In the genomic region with DNA sequence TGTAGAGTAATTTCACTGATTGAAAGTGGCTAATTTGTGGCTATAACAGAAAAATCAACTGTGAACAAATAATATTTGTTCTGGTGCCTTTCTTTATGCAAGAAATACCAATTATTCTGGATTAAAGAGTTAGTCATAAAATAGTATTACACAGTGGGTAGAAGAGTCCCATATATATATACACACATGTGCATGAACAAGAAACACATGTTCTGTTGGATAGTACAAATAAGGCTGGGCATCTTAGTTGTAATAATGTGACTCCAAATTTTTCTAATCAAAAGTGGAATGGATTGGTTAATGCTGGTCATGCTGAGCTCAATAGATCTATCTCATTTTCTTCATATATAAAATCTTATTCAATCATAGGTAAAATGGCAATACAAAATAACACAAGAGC, we compare ENCODE assay signal across 22 cellular contexts.
"Had no signal": no experiment of that assay in that cellular context is flagged by ENCODE, and none has a peak within 500 bp of the region (broad histone marks: within the 10 kb centered on the region; RNA-seq: fewer than 3 reads in every experiment).

No MANE protein-coding gene starts in this region.

- H3K4me1 Mint-ChIP-seq: naive thymus-derived CD4-positive, alpha-beta T cell; nephron progenitor cell had no signal

- DNase-seq: colonic mucosa; dermis blood vessel endothelial cell; foreskin fibroblast; glutamatergic neuron; left colon; left ventricle myocardium superior; mesendoderm; naive thymus-derived CD4-positive, alpha-beta T cell; nephron progenitor cell; posterior cingulate gyrus; sigmoid colon; stimulated activated CD4-positive, alpha-beta T cell treated with anti-CD3 and anti-CD28 coated beads, Interleukin-2, amount 100 ng/mL, for 48 hours; stimulated activated naive CD8-positive, alpha-beta T cell treated with anti-CD3 and anti-CD28 coated beads, Interleukin-15, Interleukin-2, amounts not matched to agents 100 U/mL and 50 U/mL, for 24 hours; upper lobe of right lung had no signal

- H3K4me3 ChIP-seq: colonic mucosa, lung, smooth muscle cell, suprapubic skin, upper lobe of right lung, vagina had no signal

- H3K36me3 Mint-ChIP-seq: naive thymus-derived CD4-positive, alpha-beta T cell had no signal

- H3K9me3 ChIP-seq: colonic mucosa, neutrophil, sigmoid colon, upper lobe of right lung had no signal

- ATAC-seq: esophagus mucosa; left colon; left ventricle myocardium superior; naive thymus-derived CD4-positive, alpha-beta T cell; stimulated activated naive CD8-positive, alpha-beta T cell treated with anti-CD3 and anti-CD28 coated beads, Interleukin-15, Interleukin-2, amounts not matched to agents 100 U/mL and 50 U/mL, for 24 hours had no signal

- H3K36me3 ChIP-seq: colonic mucosa, gastroesophageal sphincter, neutrophil, sigmoid colon, suprapubic skin, tibial nerve, upper lobe of right lung, vagina had no signal

- H3K4me3 Mint-ChIP-seq: naive thymus-derived CD4-positive, alpha-beta T cell; nephron progenitor cell had no signal

- H3K27me3 ChIP-seq: colonic mucosa, gastroesophageal sphincter, neutrophil, sigmoid colon, suprapubic skin, tibial nerve, upper lobe of right lung, vagina had no signal

- H3K4me1 ChIP-seq: colonic mucosa, suprapubic skin, upper lobe of right lung, vagina had no signal

- H3K27ac Mint-ChIP-seq: naive thymus-derived CD4-positive, alpha-beta T cell; nephron progenitor cell had no signal

- H3K27ac ChIP-seq: colonic mucosa, neutrophil, upper lobe of right lung, vagina had no signal
